Comparison of ENCODE assay signal across 27 cellular contexts in the genomic region with DNA sequence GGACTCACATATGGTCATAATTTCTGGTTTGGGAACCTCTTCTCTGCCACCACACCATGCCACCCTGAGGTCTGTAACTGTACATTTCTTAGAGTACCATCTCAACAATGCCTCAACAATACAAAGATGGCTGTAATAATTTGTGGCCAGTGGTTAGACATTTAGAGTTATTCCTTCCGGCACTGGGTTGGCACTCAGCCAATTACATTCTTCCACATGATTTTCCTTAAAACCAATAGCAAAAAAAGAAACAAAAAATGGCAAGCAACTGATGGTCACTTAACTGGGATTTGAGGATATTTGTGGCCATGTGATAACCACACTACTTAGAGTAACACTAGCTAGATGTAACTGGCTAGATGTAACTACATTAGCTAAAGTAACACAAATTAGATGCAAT.
"Had no signal": no experiment of that assay in that cellular context is flagged by ENCODE, and none has a peak within 500 bp of the region (broad histone marks: within the 10 kb centered on the region; RNA-seq: fewer than 3 reads in every experiment).

No MANE protein-coding gene starts in this region.

- DNase-seq: activated CD4-positive, alpha-beta T cell treated with anti-CD3 and anti-CD28 coated beads for 36 hours; activated CD4-positive, alpha-beta T cell treated with anti-CD3 and anti-CD28 coated beads, Interleukin-2, amount 50 U/mL, for 4 hours; activated effector memory CD4-positive, alpha-beta T cell treated with Interleukin-2 at 50 U/mL for 16 hours; activated naive CD4-positive, alpha-beta T cell treated with Interleukin-2 at 50 U/mL for 16 hours; activated T-cell treated with anti-CD3 and anti-CD28 coated beads for 4 hours; anterior cingulate cortex; body of pancreas; effector CD8-positive, alpha-beta T cell; esophagus squamous epithelium; heart right ventricle; left lung; lower lobe of right lung; mesenchymal stem cell; natural killer cell; occipital lobe; psoas muscle; stimulated activated CD4-positive, alpha-beta T cell treated with anti-CD3 and anti-CD28 coated beads, Interleukin-1b, Interleukin-23, amount 100 ng/mL, for 48 hours; stimulated activated CD4-positive, alpha-beta T cell treated with anti-CD3 and anti-CD28 coated beads, Interleukin-4, amount 100 ng/mL, for 4 hours; stimulated activated CD8-positive, alpha-beta memory T cell treated with anti-CD3 and anti-CD28 coated beads, Interleukin-4, amount 100 ng/mL, for 48 hours; stomach; T-helper 17 cell; T1000; thyroid gland; upper lobe of left lung had no signal

- H3K9me3 Mint-ChIP-seq: neural progenitor cell; stimulated activated memory B cell treated with anti-CD40 and anti-IgM and Interleukin-4, amounts not matched to agents 10 μg/mL and 1 μg/mL and 100 μg/mL, for 72 hours had no signal

- H3K36me3 Mint-ChIP-seq: activated naive CD8-positive, alpha-beta T cell; natural killer cell; neural progenitor cell; stimulated activated memory B cell treated with anti-CD40 and anti-IgM and Interleukin-4, amounts not matched to agents 10 μg/mL and 1 μg/mL and 100 μg/mL, for 72 hours had no signal

- ATAC-seq: activated CD4-positive, alpha-beta T cell treated with anti-CD3 and anti-CD28 coated beads for 36 hours; body of pancreas; heart right ventricle; left lung; lower lobe of right lung; natural killer cell; psoas muscle; stimulated activated memory B cell treated with anti-CD40 and anti-IgM and Interleukin-4, amounts not matched to agents 10 μg/mL and 1 μg/mL and 100 μg/mL, for 72 hours; T-helper 17 cell had no signal

- H3K27ac Mint-ChIP-seq: activated CD4-positive, alpha-beta T cell treated with anti-CD3 and anti-CD28 coated beads for 36 hours; activated naive CD8-positive, alpha-beta T cell; natural killer cell; neural progenitor cell; stimulated activated memory B cell treated with anti-CD40 and anti-IgM and Interleukin-4, amounts not matched to agents 10 μg/mL and 1 μg/mL and 100 μg/mL, for 72 hours; T-helper 17 cell had no signal

- H3K27me3 Mint-ChIP-seq: activated naive CD8-positive, alpha-beta T cell; stimulated activated memory B cell treated with anti-CD40 and anti-IgM and Interleukin-4, amounts not matched to agents 10 μg/mL and 1 μg/mL and 100 μg/mL, for 72 hours had no signal

- H3K4me3 Mint-ChIP-seq: activated CD4-positive, alpha-beta T cell treated with anti-CD3 and anti-CD28 coated beads for 36 hours; activated naive CD8-positive, alpha-beta T cell; natural killer cell; neural progenitor cell; stimulated activated memory B cell treated with anti-CD40 and anti-IgM and Interleukin-4, amounts not matched to agents 10 μg/mL and 1 μg/mL and 100 μg/mL, for 72 hours; T-helper 17 cell had no signal

- H3K4me1 Mint-ChIP-seq: activated CD4-positive, alpha-beta T cell treated with anti-CD3 and anti-CD28 coated beads for 36 hours; natural killer cell; stimulated activated memory B cell treated with anti-CD40 and anti-IgM and Interleukin-4, amounts not matched to agents 10 μg/mL and 1 μg/mL and 100 μg/mL, for 72 hours; T-helper 17 cell had no signal
